2 cellular contexts compared by ENCODE assay signal in genomic region chr2:39419282-39420223, GRCh38.
TF ChIP-seq lines count a peak whose summit lies in the region.

No MANE protein-coding gene starts in this region.

TF ChIP-seq in HepG2, 621 proteins besides CTCF, POLR2A, EP300 and RAD21 (continued from another document):
- peak; percentile 8; the same call in 1 of the 2 replicates for TF ChIP-seq ATF7 (IDR thresholded peaks at IDR 0.05)
- no peak for TF ChIP-seq ATF7 (CRISPR knock-in tag; IDR thresholded peaks at IDR 0.05)
- TF ChIP-seq ZNF569 (CRISPR knock-in tag; IDR thresholded peaks at IDR 0.05; ENCODE audit: borderline replicate concordance) = no peak
- no peak for TF ChIP-seq GLI4 (CRISPR knock-in tag; IDR thresholded peaks at IDR 0.05; ENCODE audit: borderline replicate concordance)
- TF ChIP-seq MAFK (conservative IDR thresholded peaks at IDR 0.05 in 1 of 2, IDR thresholded peaks at IDR 0.05 in 1 of 2; ENCODE audit: low read length in 2 of 2) = 0 out of 4 replicates have a peak, but pooled peaks have one; percentile 21 to 27
- TF ChIP-seq CEBPB (IDR thresholded peaks at IDR 0.05; ENCODE audit: borderline replicate concordance, low read depth, low read length) = 0 out of 2 replicates have a peak, but pooled peaks have one; percentile 34
- no peak for TF ChIP-seq ZBTB4 (CRISPR knock-in tag; IDR thresholded peaks at IDR 0.05; ENCODE audit: borderline replicate concordance)
- TF ChIP-seq DRAP1 (CRISPR knock-in tag; IDR thresholded peaks at IDR 0.05) = no peak
- no peak for TF ChIP-seq ZNF180 (CRISPR knock-in tag; IDR thresholded peaks at IDR 0.05; ENCODE audit: borderline replicate concordance, low read depth)

TF ChIP-seq in WTC11, 78 proteins besides CTCF, POLR2A, EP300 and RAD21:
- TF ChIP-seq, protein P1, sequence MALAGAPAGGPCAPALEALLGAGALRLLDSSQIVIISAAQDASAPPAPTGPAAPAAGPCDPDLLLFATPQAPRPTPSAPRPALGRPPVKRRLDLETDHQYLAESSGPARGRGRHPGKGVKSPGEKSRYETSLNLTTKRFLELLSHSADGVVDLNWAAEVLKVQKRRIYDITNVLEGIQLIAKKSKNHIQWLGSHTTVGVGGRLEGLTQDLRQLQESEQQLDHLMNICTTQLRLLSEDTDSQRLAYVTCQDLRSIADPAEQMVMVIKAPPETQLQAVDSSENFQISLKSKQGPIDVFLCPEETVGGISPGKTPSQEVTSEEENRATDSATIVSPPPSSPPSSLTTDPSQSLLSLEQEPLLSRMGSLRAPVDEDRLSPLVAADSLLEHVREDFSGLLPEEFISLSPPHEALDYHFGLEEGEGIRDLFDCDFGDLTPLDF (CRISPR knock-in tag; IDR thresholded peaks at IDR 0.05) = no peak
- TF ChIP-seq CREM (CRISPR knock-in tag; IDR thresholded peaks at IDR 0.05) (no peak), JAZF1 (CRISPR knock-in tag; IDR thresholded peaks at IDR 0.05) (no peak), ZNF232 (CRISPR knock-in tag; IDR thresholded peaks at IDR 0.05) (no peak), SP1 (CRISPR knock-in tag; conservative IDR thresholded peaks at IDR 0.05) (no peak), PREB (CRISPR knock-in tag; IDR thresholded peaks at IDR 0.05; ENCODE audit: borderline replicate concordance) (no peak), SMAD3 (CRISPR knock-in tag; IDR thresholded peaks at IDR 0.05; ENCODE audit: borderline replicate concordance) (no peak), FOXP4 (CRISPR knock-in tag; IDR thresholded peaks at IDR 0.05) (no peak)
- TF ChIP-seq, protein P2, sequence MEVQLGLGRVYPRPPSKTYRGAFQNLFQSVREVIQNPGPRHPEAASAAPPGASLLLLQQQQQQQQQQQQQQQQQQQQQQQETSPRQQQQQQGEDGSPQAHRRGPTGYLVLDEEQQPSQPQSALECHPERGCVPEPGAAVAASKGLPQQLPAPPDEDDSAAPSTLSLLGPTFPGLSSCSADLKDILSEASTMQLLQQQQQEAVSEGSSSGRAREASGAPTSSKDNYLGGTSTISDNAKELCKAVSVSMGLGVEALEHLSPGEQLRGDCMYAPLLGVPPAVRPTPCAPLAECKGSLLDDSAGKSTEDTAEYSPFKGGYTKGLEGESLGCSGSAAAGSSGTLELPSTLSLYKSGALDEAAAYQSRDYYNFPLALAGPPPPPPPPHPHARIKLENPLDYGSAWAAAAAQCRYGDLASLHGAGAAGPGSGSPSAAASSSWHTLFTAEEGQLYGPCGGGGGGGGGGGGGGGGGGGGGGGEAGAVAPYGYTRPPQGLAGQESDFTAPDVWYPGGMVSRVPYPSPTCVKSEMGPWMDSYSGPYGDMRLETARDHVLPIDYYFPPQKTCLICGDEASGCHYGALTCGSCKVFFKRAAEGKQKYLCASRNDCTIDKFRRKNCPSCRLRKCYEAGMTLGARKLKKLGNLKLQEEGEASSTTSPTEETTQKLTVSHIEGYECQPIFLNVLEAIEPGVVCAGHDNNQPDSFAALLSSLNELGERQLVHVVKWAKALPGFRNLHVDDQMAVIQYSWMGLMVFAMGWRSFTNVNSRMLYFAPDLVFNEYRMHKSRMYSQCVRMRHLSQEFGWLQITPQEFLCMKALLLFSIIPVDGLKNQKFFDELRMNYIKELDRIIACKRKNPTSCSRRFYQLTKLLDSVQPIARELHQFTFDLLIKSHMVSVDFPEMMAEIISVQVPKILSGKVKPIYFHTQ (CRISPR knock-in tag; IDR thresholded peaks at IDR 0.05) = no peak
- TF ChIP-seq, protein P3, sequence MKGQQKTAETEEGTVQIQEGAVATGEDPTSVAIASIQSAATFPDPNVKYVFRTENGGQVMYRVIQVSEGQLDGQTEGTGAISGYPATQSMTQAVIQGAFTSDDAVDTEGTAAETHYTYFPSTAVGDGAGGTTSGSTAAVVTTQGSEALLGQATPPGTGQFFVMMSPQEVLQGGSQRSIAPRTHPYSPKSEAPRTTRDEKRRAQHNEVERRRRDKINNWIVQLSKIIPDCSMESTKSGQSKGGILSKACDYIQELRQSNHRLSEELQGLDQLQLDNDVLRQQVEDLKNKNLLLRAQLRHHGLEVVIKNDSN (CRISPR knock-in tag; IDR thresholded peaks at IDR 0.05) = no peak
- TF ChIP-seq, protein P4, sequence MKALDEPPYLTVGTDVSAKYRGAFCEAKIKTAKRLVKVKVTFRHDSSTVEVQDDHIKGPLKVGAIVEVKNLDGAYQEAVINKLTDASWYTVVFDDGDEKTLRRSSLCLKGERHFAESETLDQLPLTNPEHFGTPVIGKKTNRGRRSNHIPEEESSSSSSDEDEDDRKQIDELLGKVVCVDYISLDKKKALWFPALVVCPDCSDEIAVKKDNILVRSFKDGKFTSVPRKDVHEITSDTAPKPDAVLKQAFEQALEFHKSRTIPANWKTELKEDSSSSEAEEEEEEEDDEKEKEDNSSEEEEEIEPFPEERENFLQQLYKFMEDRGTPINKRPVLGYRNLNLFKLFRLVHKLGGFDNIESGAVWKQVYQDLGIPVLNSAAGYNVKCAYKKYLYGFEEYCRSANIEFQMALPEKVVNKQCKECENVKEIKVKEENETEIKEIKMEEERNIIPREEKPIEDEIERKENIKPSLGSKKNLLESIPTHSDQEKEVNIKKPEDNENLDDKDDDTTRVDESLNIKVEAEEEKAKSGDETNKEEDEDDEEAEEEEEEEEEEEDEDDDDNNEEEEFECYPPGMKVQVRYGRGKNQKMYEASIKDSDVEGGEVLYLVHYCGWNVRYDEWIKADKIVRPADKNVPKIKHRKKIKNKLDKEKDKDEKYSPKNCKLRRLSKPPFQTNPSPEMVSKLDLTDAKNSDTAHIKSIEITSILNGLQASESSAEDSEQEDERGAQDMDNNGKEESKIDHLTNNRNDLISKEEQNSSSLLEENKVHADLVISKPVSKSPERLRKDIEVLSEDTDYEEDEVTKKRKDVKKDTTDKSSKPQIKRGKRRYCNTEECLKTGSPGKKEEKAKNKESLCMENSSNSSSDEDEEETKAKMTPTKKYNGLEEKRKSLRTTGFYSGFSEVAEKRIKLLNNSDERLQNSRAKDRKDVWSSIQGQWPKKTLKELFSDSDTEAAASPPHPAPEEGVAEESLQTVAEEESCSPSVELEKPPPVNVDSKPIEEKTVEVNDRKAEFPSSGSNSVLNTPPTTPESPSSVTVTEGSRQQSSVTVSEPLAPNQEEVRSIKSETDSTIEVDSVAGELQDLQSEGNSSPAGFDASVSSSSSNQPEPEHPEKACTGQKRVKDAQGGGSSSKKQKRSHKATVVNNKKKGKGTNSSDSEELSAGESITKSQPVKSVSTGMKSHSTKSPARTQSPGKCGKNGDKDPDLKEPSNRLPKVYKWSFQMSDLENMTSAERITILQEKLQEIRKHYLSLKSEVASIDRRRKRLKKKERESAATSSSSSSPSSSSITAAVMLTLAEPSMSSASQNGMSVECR (CRISPR knock-in tag; IDR thresholded peaks at IDR 0.05; ENCODE audit: borderline replicate concordance) = no peak
TF ChIP-seq in WTC11: peak in this region for 0.
